34 cellular contexts compared by ENCODE assay signal in genomic region chr7:133536450-133536849, GRCh38.
"Had no signal": no experiment of that assay in that cellular context is flagged by ENCODE, and none has a peak within 500 bp of the region (broad histone marks: within the 10 kb centered on the region; RNA-seq: fewer than 3 reads in every experiment).

No MANE protein-coding gene starts in this region.

- FAIRE-seq: endometrium, endothelial cell of umbilical vein, frontal cortex had no signal

- H3K9me3 ChIP-seq: body of pancreas, breast epithelium, colonic mucosa had no signal

- H3K27me3 Mint-ChIP-seq: activated naive CD8-positive, alpha-beta T cell; activated T-cell treated with anti-CD3 and anti-CD28 coated beads, Interleukin-2, amount 50 U/mL, for 24 hours; T-helper 17 cell had no signal

- H3K36me3 ChIP-seq: breast epithelium, cardiac muscle cell, colonic mucosa had no signal

- H3K4me3 Mint-ChIP-seq: activated naive CD8-positive, alpha-beta T cell; activated T-cell treated with anti-CD3 and anti-CD28 coated beads, Interleukin-2, amount 50 U/mL, for 24 hours; activated T-cell treated with anti-CD3 and anti-CD28 coated beads, Interleukin-2, amount 50 U/mL, for 72 hours; T-helper 17 cell; T-helper 2 cell treated with Interferon-gamma antibody and Interleukin-4, amounts not matched to agents 5 μg/mL and 100 μg/mL, for 36 hours; WTC11 had no signal

- DNase-seq: activated CD4-positive, alpha-beta T cell treated with anti-CD3 and anti-CD28 coated beads for 1 hour; activated CD4-positive, alpha-beta T cell treated with anti-CD3 and anti-CD28 coated beads for 4 hours; activated CD4-positive, alpha-beta T cell treated with anti-CD3 and anti-CD28 coated beads, Interleukin-2, amount 50 U/mL, for 1 hour; activated CD4-positive, alpha-beta T cell treated with anti-CD3 and anti-CD28 coated beads, Interleukin-2, amount 50 U/mL, for 48 hours; activated CD8-positive, alpha-beta memory T cell treated with anti-CD3 and anti-CD28 coated beads, Interleukin-2, amount 50 U/mL, for 48 hours; activated effector memory CD4-positive, alpha-beta T cell treated with Interleukin-2 at 50 U/mL for 16 hours; activated gamma-delta T cell treated with Interleukin-2 at 50 U/mL for 16 hours; activated naive CD4-positive, alpha-beta T cell treated with anti-CD3 and anti-CD28 coated beads, Interleukin-2, amount 50 U/mL, for 16 hours; activated naive CD4-positive, alpha-beta T cell treated with Interleukin-2 at 50 U/mL for 16 hours; activated T-cell treated with anti-CD3 and anti-CD28 coated beads for 4 hours; activated T-cell treated with anti-CD3 and anti-CD28 coated beads, Interleukin-2, amount 50 U/mL, for 24 hours; activated T-cell treated with anti-CD3 and anti-CD28 coated beads, Interleukin-2, amount 50 U/mL, for 72 hours; amniotic stem cell; anterior cingulate cortex; body of pancreas; central memory CD4-positive, alpha-beta T cell; cerebellar nuclear complex; colonic mucosa; effector CD8-positive, alpha-beta T cell; foreskin fibroblast; head of caudate nucleus; hippocampal formation; T-helper 17 cell; T1000 had no signal

- H3K36me3 Mint-ChIP-seq: WTC11 had no signal

- H3K27me3 ChIP-seq: body of pancreas, breast epithelium, cardiac muscle cell, colonic mucosa had no signal

- ATAC-seq: body of pancreas, esophagus mucosa, T-helper 17 cell, WTC11 had no signal

- H3K9me3 Mint-ChIP-seq: activated T-cell treated with anti-CD3 and anti-CD28 coated beads, Interleukin-2, amount 50 U/mL, for 24 hours; activated T-cell treated with anti-CD3 and anti-CD28 coated beads, Interleukin-2, amount 50 U/mL, for 72 hours; T-helper 2 cell treated with Interferon-gamma antibody and Interleukin-4, amounts not matched to agents 5 μg/mL and 100 μg/mL, for 36 hours; WTC11 had no signal

- H3K27ac Mint-ChIP-seq: activated naive CD8-positive, alpha-beta T cell; activated T-cell treated with anti-CD3 and anti-CD28 coated beads, Interleukin-2, amount 50 U/mL, for 24 hours; activated T-cell treated with anti-CD3 and anti-CD28 coated beads, Interleukin-2, amount 50 U/mL, for 72 hours; T-helper 17 cell; T-helper 2 cell treated with Interferon-gamma antibody and Interleukin-4, amounts not matched to agents 5 μg/mL and 100 μg/mL, for 36 hours; WTC11 had no signal

- H3K27ac ChIP-seq: body of pancreas, breast epithelium, cardiac muscle cell, colonic mucosa, VCaP had no signal

- H3K4me1 ChIP-seq: body of pancreas, breast epithelium, colonic mucosa had no signal

- H3K4me3 ChIP-seq: body of pancreas, breast epithelium, cardiac muscle cell, colonic mucosa had no signal
